In the genomic region with DNA sequence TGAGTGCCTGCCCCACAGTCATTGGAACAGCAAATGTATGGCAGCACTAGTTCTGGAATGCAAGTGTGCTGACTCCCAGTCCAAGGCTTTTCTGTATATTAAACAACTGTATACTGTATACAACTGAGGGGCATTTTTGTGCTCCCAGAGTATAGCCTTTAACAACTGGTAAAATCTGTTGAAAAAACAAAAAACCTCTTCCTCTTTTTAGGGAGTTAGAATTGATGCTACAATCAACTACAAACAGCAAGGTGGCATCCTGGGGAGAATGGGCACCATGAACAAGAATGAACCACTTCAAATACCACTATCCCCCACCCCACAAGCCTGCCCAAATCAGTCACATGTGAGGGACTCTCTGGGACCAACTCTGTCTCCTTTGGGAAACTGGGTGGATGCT, we compare ENCODE assay signal across 1 cellular context.
TF ChIP-seq lines count a peak whose summit lies in the region.

No MANE protein-coding gene starts in this region.

TF ChIP-seq in endothelial cell of umbilical vein, 7 proteins besides CTCF, POLR2A, EP300 and RAD21:
- no peak for TF ChIP-seq GATA2 (IDR thresholded peaks at IDR 0.05; ENCODE audit: insufficient read depth, insufficient read length, low read depth, low read length)
